In the genomic region with DNA sequence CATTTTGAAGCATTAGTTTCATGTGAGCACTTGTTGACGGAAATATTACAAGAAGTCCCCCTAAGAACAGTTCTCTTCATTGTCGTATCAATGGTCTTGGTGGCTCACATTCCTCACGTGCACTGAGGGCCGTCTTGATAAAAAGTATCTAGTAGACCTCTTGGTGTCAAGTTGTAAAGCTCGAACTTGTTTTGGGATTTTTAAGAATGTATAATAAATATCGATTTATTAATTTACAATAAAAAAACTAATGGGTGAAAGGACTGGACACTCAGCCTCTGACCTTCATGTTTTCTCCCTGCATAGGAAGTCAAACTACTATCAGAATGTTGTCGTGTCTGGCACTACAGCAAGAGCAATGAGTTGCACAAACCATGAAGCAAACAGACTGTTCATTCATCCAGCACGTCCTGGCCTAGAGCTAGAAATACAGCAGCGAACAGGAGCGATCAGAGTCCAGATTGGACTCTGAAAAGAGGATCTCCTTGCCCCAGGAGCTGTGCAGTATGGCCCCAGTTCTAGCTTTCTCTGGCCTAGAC, we compare ENCODE assay signal across 1 cellular context.
TF ChIP-seq lines count a peak whose summit lies in the region.

No MANE protein-coding gene starts in this region.

TF ChIP-seq in HepG2, 621 proteins besides CTCF, POLR2A, EP300 and RAD21 (continued from another document and continues in another):
- TF ChIP-seq, protein P1, sequence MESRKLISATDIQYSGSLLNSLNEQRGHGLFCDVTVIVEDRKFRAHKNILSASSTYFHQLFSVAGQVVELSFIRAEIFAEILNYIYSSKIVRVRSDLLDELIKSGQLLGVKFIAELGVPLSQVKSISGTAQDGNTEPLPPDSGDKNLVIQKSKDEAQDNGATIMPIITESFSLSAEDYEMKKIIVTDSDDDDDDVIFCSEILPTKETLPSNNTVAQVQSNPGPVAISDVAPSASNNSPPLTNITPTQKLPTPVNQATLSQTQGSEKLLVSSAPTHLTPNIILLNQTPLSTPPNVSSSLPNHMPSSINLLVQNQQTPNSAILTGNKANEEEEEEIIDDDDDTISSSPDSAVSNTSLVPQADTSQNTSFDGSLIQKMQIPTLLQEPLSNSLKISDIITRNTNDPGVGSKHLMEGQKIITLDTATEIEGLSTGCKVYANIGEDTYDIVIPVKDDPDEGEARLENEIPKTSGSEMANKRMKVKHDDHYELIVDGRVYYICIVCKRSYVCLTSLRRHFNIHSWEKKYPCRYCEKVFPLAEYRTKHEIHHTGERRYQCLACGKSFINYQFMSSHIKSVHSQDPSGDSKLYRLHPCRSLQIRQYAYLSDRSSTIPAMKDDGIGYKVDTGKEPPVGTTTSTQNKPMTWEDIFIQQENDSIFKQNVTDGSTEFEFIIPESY (CRISPR knock-in tag; IDR thresholded peaks at IDR 0.05): no peak
- no peak for TF ChIP-seq SATB2 (CRISPR knock-in tag; IDR thresholded peaks at IDR 0.05)
- TF ChIP-seq, protein P2, sequence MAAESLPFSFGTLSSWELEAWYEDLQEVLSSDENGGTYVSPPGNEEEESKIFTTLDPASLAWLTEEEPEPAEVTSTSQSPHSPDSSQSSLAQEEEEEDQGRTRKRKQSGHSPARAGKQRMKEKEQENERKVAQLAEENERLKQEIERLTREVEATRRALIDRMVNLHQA (CRISPR knock-in tag; IDR thresholded peaks at IDR 0.05): no peak
- TF ChIP-seq ZNF34 (CRISPR knock-in tag; IDR thresholded peaks at IDR 0.05; ENCODE audit: borderline replicate concordance): no peak
- no peak for TF ChIP-seq ZNF160 (CRISPR knock-in tag; IDR thresholded peaks at IDR 0.05)
- TF ChIP-seq SYNCRIP (IDR thresholded peaks at IDR 0.05; ENCODE audit: insufficient read depth, low read depth, low read length): no peak
- TF ChIP-seq ZNF777 (CRISPR knock-in tag; IDR thresholded peaks at IDR 0.05): no peak
- no peak for TF ChIP-seq ZNF501 (CRISPR knock-in tag; IDR thresholded peaks at IDR 0.05)
- TF ChIP-seq ZNF138 (CRISPR knock-in tag; IDR thresholded peaks at IDR 0.05; ENCODE audit: low read depth): no peak
- no peak for TF ChIP-seq MTA3 (CRISPR knock-in tag; IDR thresholded peaks at IDR 0.05)
- TF ChIP-seq, protein P3, sequence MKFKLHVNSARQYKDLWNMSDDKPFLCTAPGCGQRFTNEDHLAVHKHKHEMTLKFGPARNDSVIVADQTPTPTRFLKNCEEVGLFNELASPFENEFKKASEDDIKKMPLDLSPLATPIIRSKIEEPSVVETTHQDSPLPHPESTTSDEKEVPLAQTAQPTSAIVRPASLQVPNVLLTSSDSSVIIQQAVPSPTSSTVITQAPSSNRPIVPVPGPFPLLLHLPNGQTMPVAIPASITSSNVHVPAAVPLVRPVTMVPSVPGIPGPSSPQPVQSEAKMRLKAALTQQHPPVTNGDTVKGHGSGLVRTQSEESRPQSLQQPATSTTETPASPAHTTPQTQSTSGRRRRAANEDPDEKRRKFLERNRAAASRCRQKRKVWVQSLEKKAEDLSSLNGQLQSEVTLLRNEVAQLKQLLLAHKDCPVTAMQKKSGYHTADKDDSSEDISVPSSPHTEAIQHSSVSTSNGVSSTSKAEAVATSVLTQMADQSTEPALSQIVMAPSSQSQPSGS (CRISPR knock-in tag; IDR thresholded peaks at IDR 0.05): peak; percentile 63
- no peak for TF ChIP-seq ZNF333 (CRISPR knock-in tag; IDR thresholded peaks at IDR 0.05; ENCODE audit: borderline replicate concordance)
- TF ChIP-seq ATRX (CRISPR knock-in tag; IDR thresholded peaks at IDR 0.05; ENCODE audit: borderline replicate concordance): no peak
- no peak for TF ChIP-seq ZNF260 (CRISPR knock-in tag; IDR thresholded peaks at IDR 0.05; ENCODE audit: borderline replicate concordance, low read depth)
- TF ChIP-seq, protein P4, sequence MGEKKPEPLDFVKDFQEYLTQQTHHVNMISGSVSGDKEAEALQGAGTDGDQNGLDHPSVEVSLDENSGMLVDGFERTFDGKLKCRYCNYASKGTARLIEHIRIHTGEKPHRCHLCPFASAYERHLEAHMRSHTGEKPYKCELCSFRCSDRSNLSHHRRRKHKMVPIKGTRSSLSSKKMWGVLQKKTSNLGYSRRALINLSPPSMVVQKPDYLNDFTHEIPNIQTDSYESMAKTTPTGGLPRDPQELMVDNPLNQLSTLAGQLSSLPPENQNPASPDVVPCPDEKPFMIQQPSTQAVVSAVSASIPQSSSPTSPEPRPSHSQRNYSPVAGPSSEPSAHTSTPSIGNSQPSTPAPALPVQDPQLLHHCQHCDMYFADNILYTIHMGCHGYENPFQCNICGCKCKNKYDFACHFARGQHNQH (CRISPR knock-in tag; IDR thresholded peaks at IDR 0.05): peak; percentile 84; the same call in 1 of the 2 replicates
- peak; percentile 60; the same call in 1 of the 2 replicates for TF ChIP-seq ZNF121 (CRISPR knock-in tag; IDR thresholded peaks at IDR 0.05)
- TF ChIP-seq SSRP1 (CRISPR knock-in tag; IDR thresholded peaks at IDR 0.05): no peak
- TF ChIP-seq, protein P5, sequence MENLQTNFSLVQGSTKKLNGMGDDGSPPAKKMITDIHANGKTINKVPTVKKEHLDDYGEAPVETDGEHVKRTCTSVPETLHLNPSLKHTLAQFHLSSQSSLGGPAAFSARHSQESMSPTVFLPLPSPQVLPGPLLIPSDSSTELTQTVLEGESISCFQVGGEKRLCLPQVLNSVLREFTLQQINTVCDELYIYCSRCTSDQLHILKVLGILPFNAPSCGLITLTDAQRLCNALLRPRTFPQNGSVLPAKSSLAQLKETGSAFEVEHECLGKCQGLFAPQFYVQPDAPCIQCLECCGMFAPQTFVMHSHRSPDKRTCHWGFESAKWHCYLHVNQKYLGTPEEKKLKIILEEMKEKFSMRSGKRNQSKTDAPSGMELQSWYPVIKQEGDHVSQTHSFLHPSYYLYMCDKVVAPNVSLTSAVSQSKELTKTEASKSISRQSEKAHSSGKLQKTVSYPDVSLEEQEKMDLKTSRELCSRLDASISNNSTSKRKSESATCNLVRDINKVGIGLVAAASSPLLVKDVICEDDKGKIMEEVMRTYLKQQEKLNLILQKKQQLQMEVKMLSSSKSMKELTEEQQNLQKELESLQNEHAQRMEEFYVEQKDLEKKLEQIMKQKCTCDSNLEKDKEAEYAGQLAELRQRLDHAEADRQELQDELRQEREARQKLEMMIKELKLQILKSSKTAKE (CRISPR knock-in tag; IDR thresholded peaks at IDR 0.05; ENCODE audit: borderline replicate concordance): no peak
- no peak for TF ChIP-seq NFIB (CRISPR knock-in tag; IDR thresholded peaks at IDR 0.05; ENCODE audit: borderline replicate concordance)
- TF ChIP-seq NFIC (IDR thresholded peaks at IDR 0.05; ENCODE audit: low read length): no peak
- TF ChIP-seq ZNF839 (CRISPR knock-in tag; IDR thresholded peaks at IDR 0.05; ENCODE audit: borderline replicate concordance): no peak
- TF ChIP-seq, protein P6, sequence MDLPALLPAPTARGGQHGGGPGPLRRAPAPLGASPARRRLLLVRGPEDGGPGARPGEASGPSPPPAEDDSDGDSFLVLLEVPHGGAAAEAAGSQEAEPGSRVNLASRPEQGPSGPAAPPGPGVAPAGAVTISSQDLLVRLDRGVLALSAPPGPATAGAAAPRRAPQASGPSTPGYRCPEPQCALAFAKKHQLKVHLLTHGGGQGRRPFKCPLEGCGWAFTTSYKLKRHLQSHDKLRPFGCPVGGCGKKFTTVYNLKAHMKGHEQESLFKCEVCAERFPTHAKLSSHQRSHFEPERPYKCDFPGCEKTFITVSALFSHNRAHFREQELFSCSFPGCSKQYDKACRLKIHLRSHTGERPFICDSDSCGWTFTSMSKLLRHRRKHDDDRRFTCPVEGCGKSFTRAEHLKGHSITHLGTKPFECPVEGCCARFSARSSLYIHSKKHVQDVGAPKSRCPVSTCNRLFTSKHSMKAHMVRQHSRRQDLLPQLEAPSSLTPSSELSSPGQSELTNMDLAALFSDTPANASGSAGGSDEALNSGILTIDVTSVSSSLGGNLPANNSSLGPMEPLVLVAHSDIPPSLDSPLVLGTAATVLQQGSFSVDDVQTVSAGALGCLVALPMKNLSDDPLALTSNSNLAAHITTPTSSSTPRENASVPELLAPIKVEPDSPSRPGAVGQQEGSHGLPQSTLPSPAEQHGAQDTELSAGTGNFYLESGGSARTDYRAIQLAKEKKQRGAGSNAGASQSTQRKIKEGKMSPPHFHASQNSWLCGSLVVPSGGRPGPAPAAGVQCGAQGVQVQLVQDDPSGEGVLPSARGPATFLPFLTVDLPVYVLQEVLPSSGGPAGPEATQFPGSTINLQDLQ (CRISPR knock-in tag; IDR thresholded peaks at IDR 0.05): no peak
- TF ChIP-seq ZSCAN20 (CRISPR knock-in tag; IDR thresholded peaks at IDR 0.05; ENCODE audit: borderline replicate concordance): no peak
- TF ChIP-seq, protein P7, sequence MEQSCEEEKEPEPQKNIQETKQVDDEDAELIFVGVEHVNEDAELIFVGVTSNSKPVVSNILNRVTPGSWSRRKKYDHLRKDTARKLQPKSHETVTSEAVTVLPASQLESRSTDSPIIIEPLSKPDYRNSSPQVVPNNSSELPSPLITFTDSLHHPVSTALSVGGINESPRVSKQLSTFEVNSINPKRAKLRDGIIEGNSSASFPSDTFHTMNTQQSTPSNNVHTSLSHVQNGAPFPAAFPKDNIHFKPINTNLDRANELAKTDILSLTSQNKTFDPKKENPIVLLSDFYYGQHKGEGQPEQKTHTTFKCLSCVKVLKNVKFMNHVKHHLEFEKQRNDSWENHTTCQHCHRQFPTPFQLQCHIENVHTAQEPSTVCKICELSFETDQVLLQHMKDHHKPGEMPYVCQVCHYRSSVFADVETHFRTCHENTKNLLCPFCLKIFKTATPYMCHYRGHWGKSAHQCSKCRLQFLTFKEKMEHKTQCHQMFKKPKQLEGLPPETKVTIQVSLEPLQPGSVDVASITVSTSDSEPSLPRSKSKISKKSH (CRISPR knock-in tag; IDR thresholded peaks at IDR 0.05; ENCODE audit: borderline replicate concordance): no peak
- peak; percentile 48; the same call in 1 of the 2 replicates for TF ChIP-seq ISL2 (CRISPR knock-in tag; IDR thresholded peaks at IDR 0.05)
- no peak for TF ChIP-seq TBX3 (IDR thresholded peaks at IDR 0.05; ENCODE audit: borderline replicate concordance)
- no peak for TF ChIP-seq ZSCAN22 (CRISPR knock-in tag; IDR thresholded peaks at IDR 0.05)
- 0 out of 2 replicates have a peak, but pooled peaks have one; percentile 88 for TF ChIP-seq ZNF264 (CRISPR knock-in tag; IDR thresholded peaks at IDR 0.05)
- no peak for TF ChIP-seq ZNF343 (CRISPR knock-in tag; IDR thresholded peaks at IDR 0.05)
- TF ChIP-seq SRSF9 (IDR thresholded peaks at IDR 0.05; ENCODE audit: borderline replicate concordance, insufficient read depth, low read depth, low read length, poor library complexity, severe bottlenecking): no peak
- TF ChIP-seq NKX3-1 (CRISPR knock-in tag; IDR thresholded peaks at IDR 0.05): no peak
- TF ChIP-seq ZNF644 (CRISPR knock-in tag; IDR thresholded peaks at IDR 0.05; ENCODE audit: low read depth): peak; percentile 99
- no peak for TF ChIP-seq ZNF652 (CRISPR knock-in tag; IDR thresholded peaks at IDR 0.05; ENCODE audit: borderline replicate concordance, low read depth)
- TF ChIP-seq, protein P8, sequence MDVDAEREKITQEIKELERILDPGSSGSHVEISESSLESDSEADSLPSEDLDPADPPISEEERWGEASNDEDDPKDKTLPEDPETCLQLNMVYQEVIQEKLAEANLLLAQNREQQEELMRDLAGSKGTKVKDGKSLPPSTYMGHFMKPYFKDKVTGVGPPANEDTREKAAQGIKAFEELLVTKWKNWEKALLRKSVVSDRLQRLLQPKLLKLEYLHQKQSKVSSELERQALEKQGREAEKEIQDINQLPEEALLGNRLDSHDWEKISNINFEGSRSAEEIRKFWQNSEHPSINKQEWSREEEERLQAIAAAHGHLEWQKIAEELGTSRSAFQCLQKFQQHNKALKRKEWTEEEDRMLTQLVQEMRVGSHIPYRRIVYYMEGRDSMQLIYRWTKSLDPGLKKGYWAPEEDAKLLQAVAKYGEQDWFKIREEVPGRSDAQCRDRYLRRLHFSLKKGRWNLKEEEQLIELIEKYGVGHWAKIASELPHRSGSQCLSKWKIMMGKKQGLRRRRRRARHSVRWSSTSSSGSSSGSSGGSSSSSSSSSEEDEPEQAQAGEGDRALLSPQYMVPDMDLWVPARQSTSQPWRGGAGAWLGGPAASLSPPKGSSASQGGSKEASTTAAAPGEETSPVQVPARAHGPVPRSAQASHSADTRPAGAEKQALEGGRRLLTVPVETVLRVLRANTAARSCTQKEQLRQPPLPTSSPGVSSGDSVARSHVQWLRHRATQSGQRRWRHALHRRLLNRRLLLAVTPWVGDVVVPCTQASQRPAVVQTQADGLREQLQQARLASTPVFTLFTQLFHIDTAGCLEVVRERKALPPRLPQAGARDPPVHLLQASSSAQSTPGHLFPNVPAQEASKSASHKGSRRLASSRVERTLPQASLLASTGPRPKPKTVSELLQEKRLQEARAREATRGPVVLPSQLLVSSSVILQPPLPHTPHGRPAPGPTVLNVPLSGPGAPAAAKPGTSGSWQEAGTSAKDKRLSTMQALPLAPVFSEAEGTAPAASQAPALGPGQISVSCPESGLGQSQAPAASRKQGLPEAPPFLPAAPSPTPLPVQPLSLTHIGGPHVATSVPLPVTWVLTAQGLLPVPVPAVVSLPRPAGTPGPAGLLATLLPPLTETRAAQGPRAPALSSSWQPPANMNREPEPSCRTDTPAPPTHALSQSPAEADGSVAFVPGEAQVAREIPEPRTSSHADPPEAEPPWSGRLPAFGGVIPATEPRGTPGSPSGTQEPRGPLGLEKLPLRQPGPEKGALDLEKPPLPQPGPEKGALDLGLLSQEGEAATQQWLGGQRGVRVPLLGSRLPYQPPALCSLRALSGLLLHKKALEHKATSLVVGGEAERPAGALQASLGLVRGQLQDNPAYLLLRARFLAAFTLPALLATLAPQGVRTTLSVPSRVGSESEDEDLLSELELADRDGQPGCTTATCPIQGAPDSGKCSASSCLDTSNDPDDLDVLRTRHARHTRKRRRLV (CRISPR knock-in tag; IDR thresholded peaks at IDR 0.05): no peak
- TF ChIP-seq, protein P9, sequence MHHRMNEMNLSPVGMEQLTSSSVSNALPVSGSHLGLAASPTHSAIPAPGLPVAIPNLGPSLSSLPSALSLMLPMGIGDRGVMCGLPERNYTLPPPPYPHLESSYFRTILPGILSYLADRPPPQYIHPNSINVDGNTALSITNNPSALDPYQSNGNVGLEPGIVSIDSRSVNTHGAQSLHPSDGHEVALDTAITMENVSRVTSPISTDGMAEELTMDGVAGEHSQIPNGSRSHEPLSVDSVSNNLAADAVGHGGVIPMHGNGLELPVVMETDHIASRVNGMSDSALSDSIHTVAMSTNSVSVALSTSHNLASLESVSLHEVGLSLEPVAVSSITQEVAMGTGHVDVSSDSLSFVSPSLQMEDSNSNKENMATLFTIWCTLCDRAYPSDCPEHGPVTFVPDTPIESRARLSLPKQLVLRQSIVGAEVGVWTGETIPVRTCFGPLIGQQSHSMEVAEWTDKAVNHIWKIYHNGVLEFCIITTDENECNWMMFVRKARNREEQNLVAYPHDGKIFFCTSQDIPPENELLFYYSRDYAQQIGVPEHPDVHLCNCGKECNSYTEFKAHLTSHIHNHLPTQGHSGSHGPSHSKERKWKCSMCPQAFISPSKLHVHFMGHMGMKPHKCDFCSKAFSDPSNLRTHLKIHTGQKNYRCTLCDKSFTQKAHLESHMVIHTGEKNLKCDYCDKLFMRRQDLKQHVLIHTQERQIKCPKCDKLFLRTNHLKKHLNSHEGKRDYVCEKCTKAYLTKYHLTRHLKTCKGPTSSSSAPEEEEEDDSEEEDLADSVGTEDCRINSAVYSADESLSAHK (CRISPR knock-in tag; IDR thresholded peaks at IDR 0.05; ENCODE audit: borderline replicate concordance): no peak
- TF ChIP-seq, protein P10, sequence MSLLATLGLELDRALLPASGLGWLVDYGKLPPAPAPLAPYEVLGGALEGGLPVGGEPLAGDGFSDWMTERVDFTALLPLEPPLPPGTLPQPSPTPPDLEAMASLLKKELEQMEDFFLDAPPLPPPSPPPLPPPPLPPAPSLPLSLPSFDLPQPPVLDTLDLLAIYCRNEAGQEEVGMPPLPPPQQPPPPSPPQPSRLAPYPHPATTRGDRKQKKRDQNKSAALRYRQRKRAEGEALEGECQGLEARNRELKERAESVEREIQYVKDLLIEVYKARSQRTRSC (CRISPR knock-in tag; IDR thresholded peaks at IDR 0.05; ENCODE audit: low read depth): no peak
- peak; percentile 68; the same call in 1 of the 2 replicates for TF ChIP-seq BCL6 (CRISPR knock-in tag; IDR thresholded peaks at IDR 0.05)
